20 cellular contexts compared by ENCODE assay signal in genomic region chr3:193489949-193490348, GRCh38.
A peak's percentile ranks its signal among the peaks of the same experiment; 100 is the strongest.
DNase-seq lines count a peak whose midpoint lies in the region; ATAC-seq and TF ChIP-seq lines count a peak whose summit lies in the region.
"Had no signal": no experiment of that assay in that cellular context is flagged by ENCODE, and none has a peak within 500 bp of the region (broad histone marks: within the 10 kb centered on the region; RNA-seq: fewer than 3 reads in every experiment).

No MANE protein-coding gene starts in this region.

- peaks cover 65 to 72% of the 10 kb centered on the region in 2 donors for H3K4me1 ChIP-seq in thyroid gland
- H3K4me1 ChIP-seq: A549, HAP-1, Peyer's patch had no signal

- CTCF ChIA-PET in Calu3 (lab: Charles Lee) = interaction anchor here (1.2 to 1.7 kb wide), 3 partner anchors 28 to 83 kb away, joined by 3 read pairs; partner anchors contain the start of gene ATP13A4

- peaks cover 4% of the 10 kb centered on the region for H3K9me3 Mint-ChIP-seq in Calu3 (ENCODE audit: low read depth, unreplicated experiment)

- TF ChIP-seq CTCF in Calu3 (IDR thresholded peaks at IDR 0.05; ENCODE audit: unreplicated experiment) = no peak
- TF ChIP-seq CTCF in thyroid gland (IDR thresholded peaks at IDR 0.05) = no peak

- TF ChIP-seq POLR2A in thyroid gland (IDR thresholded peaks at IDR 0.05) = no peak

- no peaks in the 10 kb centered on the region for H3K27me3 ChIP-seq in thyroid gland
- H3K27me3 ChIP-seq: Peyer's patch had no signal

- DNase-seq in Calu3 (no peak), NOMO-1 treated with DMSO at 0.1 percent for 48 hours (lab: John Stamatoyannopoulos, UW; ENCODE audit: unreplicated experiment) (peak; percentile 88), iris pigment epithelial cell (ENCODE audit: low read depth) (peak; percentile 4), thyroid gland (no peak), RPMI8226 (no peak)
- DNase-seq: C1 segment of cervical spinal cord, IMR-90, Karpas-422, MG63, NCI-H1417, NCI-H187 treated with DMSO at 0.1 percent for 48 hours, NCI-H2171, NCI-H446, Peyer's patch, Right ventricle myocardium superior had no signal

- intact Hi-C loops in Calu3 (cut with micrococcal nuclease; ENCODE audit: unreplicated experiment) = loop anchor here (2.0 kb wide), 1 partner anchor 65 kb away; the partner anchor contains the start of gene ATP13A4
- intact Hi-C loops in thyroid gland (cut with DNase I) = no loop called here

- BruUV-seq in Calu3 (replicated peaks; lab: Mats Ljungman, UMichigan) = no TSS peak

- peaks cover 27% of the 10 kb centered on the region for H3K4me1 Mint-ChIP-seq in Calu3 (ENCODE audit: low read depth, unreplicated experiment)

- H3K27me3 Mint-ChIP-seq in Calu3 (ENCODE audit: unreplicated experiment) = no peaks in the 10 kb centered on the region

- H3K36me3 ChIP-seq in thyroid gland = no peaks in the 10 kb centered on the region
- H3K36me3 ChIP-seq: HAP-1, MG63, Peyer's patch had no signal

- no peak overlapping the region for H3K4me3 ChIP-seq in thyroid gland (replicated peaks in 1 of 3)
- H3K4me3 ChIP-seq: A549, HAP-1, MG63, Peyer's patch, SK-N-MC had no signal

- no peaks in the 10 kb centered on the region for H3K9me3 ChIP-seq in thyroid gland
- H3K9me3 ChIP-seq: A549, HAP-1, MG63, Peyer's patch had no signal

- peak overlapping the region; percentile 73 to 85 (median 85) for H3K27ac ChIP-seq in thyroid gland
- H3K27ac ChIP-seq: A549, SK-N-MC had no signal

- peak overlapping the region; percentile 16 for H3K4me3 Mint-ChIP-seq in Calu3 (ENCODE audit: low read depth, unreplicated experiment)

- WGBS in thyroid gland, 2 donors = 88 to 91% methylated on average over 6 of the region's 6 CpGs

- ATAC-seq in HG03108 (IDR thresholded peaks at IDR 0.05; ENCODE audit: unreplicated experiment) (no peak), GM21367 (IDR thresholded peaks at IDR 0.05; ENCODE audit: unreplicated experiment) (no peak)
- ATAC-seq: A549 had no signal

- no peaks in the 10 kb centered on the region for H3K36me3 Mint-ChIP-seq in Calu3 (ENCODE audit: insufficient read depth, unreplicated experiment)

- H3K27ac Mint-ChIP-seq in Calu3 (ENCODE audit: unreplicated experiment) = peak overlapping the region; percentile 60

Comparison
In these comparisons a context has a peak if more than half of its experiments do, and no peak if none do; other contexts are left out.
1. DNase-seq: peak in NOMO-1 treated with DMSO at 0.1 percent for 48 hours (single experiment) and iris pigment epithelial cell (single experiment); none in Calu3 (single experiment), thyroid gland (0 of 2) and RPMI8226 (single experiment).